8 cellular contexts compared by ENCODE assay signal in the genomic region with DNA sequence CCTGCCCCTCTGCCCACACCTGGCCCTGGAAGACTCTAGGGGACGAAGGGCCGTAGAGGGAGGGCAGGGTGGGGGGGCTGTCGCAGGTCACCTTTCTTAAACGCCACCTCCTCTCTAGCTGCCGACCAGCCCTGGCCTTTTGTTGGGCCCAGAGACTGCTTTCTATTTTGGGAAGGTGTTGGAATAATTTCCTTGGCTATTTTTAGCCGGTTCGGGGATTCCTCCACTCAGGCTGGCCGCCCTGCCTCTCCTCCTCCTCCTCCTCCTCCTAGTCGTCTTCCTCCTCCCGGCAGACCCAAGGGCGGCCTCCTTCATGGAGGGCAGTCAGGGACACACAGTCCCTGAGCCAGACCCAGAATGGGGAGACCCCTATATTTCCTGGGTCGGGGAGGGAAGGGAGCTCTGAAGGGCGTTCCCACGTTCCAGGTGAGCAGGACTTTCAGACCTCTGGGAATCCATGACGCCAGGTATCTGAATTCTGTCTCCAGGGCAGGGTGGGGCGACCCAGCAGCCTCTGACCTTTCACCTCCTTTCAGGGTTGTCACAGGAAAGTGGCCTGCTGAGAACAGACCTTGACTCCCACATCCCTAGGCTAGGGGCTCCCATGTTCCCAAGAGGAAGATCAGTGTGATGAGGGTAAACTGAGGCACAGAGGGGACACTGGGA. TPM values are rescaled to one million over a fixed set of nuclear protein-coding genes. Genes with fewer than 3 reads are reported as not detected.
DNase-seq lines count a peak whose midpoint lies in the region; ATAC-seq and TF ChIP-seq lines count a peak whose summit lies in the region.

No MANE protein-coding gene starts in this region.

- peak overlapping the region; percentile 97 to 100 (median 99) for H3K4me2 ChIP-seq in BLaER1 treated with 17β-estradiol and CSF1 and Interleukin-3, amounts not matched to agents 10 nM and 100 nM
- peak overlapping the region; percentile 79 for H3K4me2 ChIP-seq in neural progenitor cell

- H3K9ac ChIP-seq in BLaER1 treated with 17β-estradiol and CSF1 and Interleukin-3, amounts not matched to agents 10 nM and 100 nM, result peak overlapping the region in 7 of 11 experiments; percentile 27 to 71 (median 65); a peak in 6 of 22 replicates
- H3K9ac ChIP-seq in neural progenitor cell, result no peak overlapping the region

- peak overlapping the region; percentile 71 for H3K4me3 Mint-ChIP-seq in neural progenitor cell

- peak in 2 of 3 donors; percentile 67 to 74 for DNase-seq in Peyer's patch
- DNase-seq in fibroblast of villous mesenchyme (ENCODE audit: low read depth), result peak; percentile 42
- DNase-seq in neural progenitor cell (ENCODE audit: low spot score), result no peak
- DNase-seq in stimulated activated CD4-positive, alpha-beta T cell treated with anti-CD3 and anti-CD28 coated beads, Interleukin-4, amount 100 ng/mL, for 1 hour, result no peak

- H3K27ac ChIP-seq in BLaER1 treated with 17β-estradiol and CSF1 and Interleukin-3, amounts not matched to agents 10 nM and 100 nM, result peak overlapping the region in 4 of 11 experiments; percentile 22 to 66 (median 40); a peak in 5 of 22 replicates
- peak overlapping the region; percentile 56 to 92 (median 77) for H3K27ac ChIP-seq in Peyer's patch
- no peak overlapping the region for H3K27ac ChIP-seq in neural progenitor cell

- peak overlapping the region in 5 of 10 experiments; percentile 50 to 73 (median 67); a peak in 8 of 20 replicates for H3K4me3 ChIP-seq in BLaER1 treated with 17β-estradiol and CSF1 and Interleukin-3, amounts not matched to agents 10 nM and 100 nM
- H3K4me3 ChIP-seq in Peyer's patch (peak overlapping the region; percentile 43 to 64 (median 57)), fibroblast of villous mesenchyme (ENCODE audit: low read depth, low read length) (peak overlapping the region; percentile 69), neural progenitor cell (no peak overlapping the region)

- no peaks in the 10 kb centered on the region for H3K79me2 ChIP-seq in neural progenitor cell (ENCODE audit: low read depth)

- no peak overlapping the region for H3K27ac Mint-ChIP-seq in neural progenitor cell

- no peaks in the 10 kb centered on the region for H3K9me3 Mint-ChIP-seq in neural progenitor cell

- ATAC-seq in HG02759 (IDR thresholded peaks at IDR 0.05; ENCODE audit: unreplicated experiment), result no peak
- no peak for ATAC-seq in GM19455 (IDR thresholded peaks at IDR 0.05; ENCODE audit: unreplicated experiment)
- ATAC-seq in HG02763 (IDR thresholded peaks at IDR 0.05; ENCODE audit: unreplicated experiment), result no peak

- H3K4me1 Mint-ChIP-seq in neural progenitor cell, result peaks cover 37% of the 10 kb centered on the region

- H3K36me3 ChIP-seq in BLaER1 treated with 17β-estradiol and CSF1 and Interleukin-3, amounts not matched to agents 10 nM and 100 nM, result no peaks in the 10 kb centered on the region
- H3K36me3 ChIP-seq in Peyer's patch (no peaks in the 10 kb centered on the region), neural progenitor cell (no peaks in the 10 kb centered on the region)

- H3F3A ChIP-seq in neural progenitor cell (ENCODE audit: low read depth), result peaks cover 14% of the 10 kb centered on the region

- peaks cover 0 to 21% (median 6%) of the 10 kb centered on the region in 11 experiments; a peak in 6 of 22 replicates for H4K20me1 ChIP-seq in BLaER1 treated with 17β-estradiol and CSF1 and Interleukin-3, amounts not matched to agents 10 nM and 100 nM
- no peaks in the 10 kb centered on the region for H4K20me1 ChIP-seq in neural progenitor cell (ENCODE audit: low read depth)

- peaks cover 26 to 79% (median 72%) of the 10 kb centered on the region in 10 experiments for H3K4me1 ChIP-seq in BLaER1 treated with 17β-estradiol and CSF1 and Interleukin-3, amounts not matched to agents 10 nM and 100 nM
- H3K4me1 ChIP-seq in Peyer's patch (peaks cover 0 to 34% (median 17%) of the 10 kb centered on the region in 4 donors), neural progenitor cell (peaks cover 8% of the 10 kb centered on the region)

- peak overlapping the region; percentile 78 for H2AFZ ChIP-seq in neural progenitor cell (replicated peaks)

- TF ChIP-seq POLR2A in Peyer's patch (IDR thresholded peaks at IDR 0.05), result peak in 1 of 2 donors; percentile 25

- peaks cover 33% of the 10 kb centered on the region for H3K27me3 Mint-ChIP-seq in neural progenitor cell (ENCODE audit: insufficient read depth, low read depth)

- H3K9me3 ChIP-seq in BLaER1 treated with 17β-estradiol and CSF1 and Interleukin-3, amounts not matched to agents 10 nM and 100 nM (replicated peaks in 1 of 11), result no peaks in the 10 kb centered on the region
- no peaks in the 10 kb centered on the region for H3K9me3 ChIP-seq in Peyer's patch
- no peaks in the 10 kb centered on the region for H3K9me3 ChIP-seq in neural progenitor cell (ENCODE audit: low read depth)

- TF ChIP-seq CTCF in Peyer's patch (IDR thresholded peaks at IDR 0.05), result no peak
- TF ChIP-seq CTCF in fibroblast of villous mesenchyme (IDR thresholded peaks at IDR 0.05; ENCODE audit: insufficient read depth, low read depth, low read length), result no peak
- no peak for TF ChIP-seq CTCF in neural progenitor cell (IDR thresholded peaks at IDR 0.05)

- H3K27me3 ChIP-seq in BLaER1 treated with 17β-estradiol and CSF1 and Interleukin-3, amounts not matched to agents 10 nM and 100 nM, result peaks cover 0 to 44% (median 2%) of the 10 kb centered on the region in 11 experiments; a peak in 16 of 22 replicates
- H3K27me3 ChIP-seq in Peyer's patch (no peaks in the 10 kb centered on the region), neural progenitor cell (peaks cover 56% of the 10 kb centered on the region)

- H3K36me3 Mint-ChIP-seq in neural progenitor cell, result no peaks in the 10 kb centered on the region

RNA-seq across cellular contexts. Expression of a gene that starts 19.9 kb away (rescaled TPM):
- total RNA-seq in Peyer's patch (100 to 1,000 TPM in 1 of 4 donors, 10 to 100 TPM in 3; 35.5 to 278 (median 54.9) TPM), fibroblast of villous mesenchyme (54.8 and 70.9 TPM in 2 replicates), neural progenitor cell (ENCODE audit: low replicate concordance) (3.9 and 6.2 TPM in 2 replicates)

RNA-seq across cellular contexts. Expression of a gene that starts 39.0 kb away (rescaled TPM):
- 10 to 100 TPM; 21.0 to 52.8 (median 21.4) TPM for total RNA-seq in Peyer's patch
- 58.6 and 92.0 TPM in 2 replicates for total RNA-seq in fibroblast of villous mesenchyme
- total RNA-seq in neural progenitor cell (ENCODE audit: low replicate concordance), result 78.0 and 246 TPM in 2 replicates

Comparison
In these comparisons a context has a peak if more than half of its experiments do, and no peak if none do; other contexts are left out.
1. DNase-seq: peak in Peyer's patch (2 of 3) and fibroblast of villous mesenchyme (single experiment); none in neural progenitor cell (single experiment) and stimulated activated CD4-positive, alpha-beta T cell treated with anti-CD3 and anti-CD28 coated beads, Interleukin-4, amount 100 ng/mL, for 1 hour (single experiment).